ENCODE assay signal across 11 cellular contexts in the genomic region with DNA sequence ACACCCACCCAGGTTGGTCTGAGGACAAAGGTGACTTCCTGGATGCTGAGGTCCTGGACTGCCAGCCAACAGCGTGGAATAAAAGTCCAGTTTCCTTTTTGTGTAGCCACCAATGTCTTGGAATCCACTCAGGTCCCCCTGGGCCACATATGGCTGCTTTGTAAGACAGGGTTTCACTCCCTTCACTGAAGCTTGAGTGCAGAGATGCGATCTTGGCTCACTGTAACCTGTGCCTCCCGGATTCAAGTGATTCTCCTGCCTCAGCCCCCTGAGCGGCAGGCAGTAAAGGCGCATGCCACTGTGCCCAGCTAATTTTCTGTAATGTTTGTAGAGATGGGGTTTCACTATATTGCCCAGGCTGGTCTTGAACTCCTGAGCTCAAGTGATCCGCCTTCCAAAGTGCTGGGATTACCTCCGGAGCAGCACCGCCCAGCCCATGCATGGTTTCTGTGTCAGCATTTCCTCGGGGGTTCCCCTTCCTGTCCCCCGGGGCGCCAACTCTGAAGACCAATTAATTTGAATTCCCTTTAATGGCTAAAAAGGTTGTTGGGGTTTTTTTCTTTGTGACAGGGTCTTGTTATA. TPM values are rescaled to one million over a fixed set of nuclear protein-coding genes. Genes with fewer than 3 reads are reported as not detected.
DNase-seq lines count a peak whose midpoint lies in the region; ATAC-seq and TF ChIP-seq lines count a peak whose summit lies in the region.
"Had no signal": no experiment of that assay in that cellular context is flagged by ENCODE, and none has a peak within 500 bp of the region (broad histone marks: within the 10 kb centered on the region; RNA-seq: fewer than 3 reads in every experiment).

No MANE protein-coding gene starts in this region.

- H3K27me3 ChIP-seq in left ventricle myocardium inferior (ENCODE audit: low read depth) (no peaks in the 10 kb centered on the region), subcutaneous abdominal adipose tissue (ENCODE audit: control insufficient read depth in 5 of 5, insufficient read depth in 4 of 5, low read length in 5 of 5) (no peaks in the 10 kb centered on the region)
- H3K27me3 ChIP-seq: neural progenitor cell had no signal

- H3K4me3 ChIP-seq in left ventricle myocardium inferior: peak overlapping the region; percentile 3
- peak overlapping the region in 1 of 5 donors; percentile 39 for H3K4me3 ChIP-seq in subcutaneous abdominal adipose tissue (ENCODE audit: low read depth in 1 of 5, low read length in 5 of 5)
- H3K4me3 ChIP-seq: neural progenitor cell had no signal

- H3K4me1 ChIP-seq in left ventricle myocardium inferior (peaks cover 38% of the 10 kb centered on the region), subcutaneous abdominal adipose tissue (ENCODE audit: control insufficient read depth in 5 of 5, insufficient read depth in 5 of 5, low read length in 5 of 5) (peaks cover 7 to 31% (median 19%) of the 10 kb centered on the region in 5 donors)
- H3K4me1 ChIP-seq: neural progenitor cell had no signal

- intact Hi-C loops in left ventricle myocardium inferior (cut with micrococcal nuclease): no loop called here

- DNase-seq in GM19238 (ENCODE audit: insufficient read length, low spot score): peak; percentile 69
- peak; percentile 19 for DNase-seq in NAMALWA (ENCODE audit: low spot score)
- DNase-seq in left ventricle myocardium inferior: no peak
- DNase-seq in activated CD8-positive, alpha-beta memory T cell treated with anti-CD3 and anti-CD28 coated beads for 24 hours: no peak
- DNase-seq in middle frontal gyrus (ENCODE audit: extremely low spot score, low spot score): no peak
- DNase-seq in occipital lobe (lab: John Stamatoyannopoulos, UW): no peak
- DNase-seq: DND-41, NCI-H1436 had no signal

- H3K36me3 ChIP-seq in left ventricle myocardium inferior (peaks cover 72% of the 10 kb centered on the region), subcutaneous abdominal adipose tissue (ENCODE audit: control insufficient read depth in 5 of 5, insufficient read depth in 5 of 5, low read length in 5 of 5) (peaks cover 0 to 60% (median 44%) of the 10 kb centered on the region in 5 donors)
- H3K36me3 ChIP-seq: neural progenitor cell had no signal

- H3K9ac ChIP-seq in subcutaneous abdominal adipose tissue (ENCODE audit: low read length in 5 of 5): no peak overlapping the region
- H3K9ac ChIP-seq: neural progenitor cell had no signal

- H3K27ac ChIP-seq in left ventricle myocardium inferior (replicated peaks) (peak overlapping the region; percentile 66), subcutaneous abdominal adipose tissue (ENCODE audit: low read depth, low read length) (peak overlapping the region; percentile 77)
- H3K27ac ChIP-seq: neural progenitor cell had no signal

- TF ChIP-seq CTCF in left ventricle myocardium inferior (IDR thresholded peaks at IDR 0.05; ENCODE audit: borderline replicate concordance): no peak

- no peak for ATAC-seq in HG02938 (IDR thresholded peaks at IDR 0.05; ENCODE audit: unreplicated experiment)

- H3K9me3 ChIP-seq in left ventricle myocardium inferior (replicated peaks) (no peaks in the 10 kb centered on the region), subcutaneous abdominal adipose tissue (ENCODE audit: control insufficient read depth in 5 of 5, low read length in 5 of 5) (no peaks in the 10 kb centered on the region)

RNA-seq across cellular contexts. Expression of a gene that starts 17.5 kb away (rescaled TPM):
- total RNA-seq in left ventricle myocardium inferior (326 TPM), occipital lobe (10.6 TPM)

RNA-seq across cellular contexts. Expression of a gene that starts 24.2 kb away (rescaled TPM):
- 3.9 TPM for total RNA-seq in left ventricle myocardium inferior
- 6.4 TPM for total RNA-seq in occipital lobe

RNA-seq across cellular contexts. Expression of a gene that starts 59.6 kb away (rescaled TPM):
- total RNA-seq in left ventricle myocardium inferior: not detected
- not detected for total RNA-seq in occipital lobe

Comparison
In these comparisons a context has a peak if more than half of its experiments do, and no peak if none do; other contexts are left out.
1. DNase-seq: peak in GM19238 (single experiment) and NAMALWA (single experiment); none in left ventricle myocardium inferior (single experiment), activated CD8-positive, alpha-beta memory T cell treated with anti-CD3 and anti-CD28 coated beads for 24 hours (single experiment), middle frontal gyrus (single experiment) and occipital lobe (single experiment).
2. RNA of a gene that starts 17.5 kb away (total RNA-seq): 326 TPM in left ventricle myocardium inferior (single experiment); 10.6 TPM in occipital lobe (single experiment); every median in the first group is over 10 times any median in the second.